Comparison of ENCODE assay signal across 8 cellular contexts in the genomic region with DNA sequence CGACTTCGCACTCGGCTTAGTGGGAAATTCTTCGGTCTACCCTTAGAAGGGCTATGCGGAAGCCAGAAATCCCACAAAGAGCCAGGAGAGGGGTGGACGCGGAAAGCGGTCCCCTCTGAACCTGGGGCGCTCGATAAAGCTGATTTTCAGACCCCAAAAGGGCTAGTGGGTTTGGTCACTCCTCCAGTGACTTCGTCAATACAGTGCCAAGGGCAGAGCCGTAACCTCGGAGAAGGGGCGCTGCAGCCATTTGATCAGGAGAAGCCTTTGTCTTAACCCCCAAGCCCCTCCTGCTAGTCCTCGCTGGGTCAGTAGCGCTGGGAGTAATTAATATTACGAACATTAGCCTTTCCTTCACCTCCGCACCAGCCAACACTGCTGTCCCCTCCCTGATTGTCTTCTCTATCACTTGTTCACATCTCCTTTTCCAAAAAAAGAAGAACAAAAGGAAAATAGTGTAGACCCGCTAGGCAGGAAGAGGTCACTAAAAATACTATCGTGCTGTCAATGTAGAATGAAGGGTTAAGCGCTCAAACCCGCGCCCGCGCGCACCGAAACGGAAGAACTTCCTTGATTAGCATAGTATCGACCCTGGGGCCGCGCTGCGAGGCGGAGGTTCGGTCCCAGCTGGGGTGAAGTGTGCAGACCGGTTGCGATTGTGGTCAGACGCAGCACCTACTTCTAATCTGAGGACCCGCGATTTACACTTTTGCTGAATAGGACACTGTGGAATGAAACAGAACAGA.
DNase-seq lines count a peak whose midpoint lies in the region; ATAC-seq lines count a peak whose summit lies in the region.

No MANE protein-coding gene starts in this region.

- no peaks in the 10 kb centered on the region for H3K9me3 ChIP-seq in esophagus (ENCODE audit: control insufficient read depth in 2 of 2, insufficient read depth in 1 of 2, low read depth in 1 of 2, low read length in 1 of 2)

- peak overlapping the region; percentile 64 to 66 for H3K4me3 ChIP-seq in esophagus (ENCODE audit: low read depth in 1 of 2, low read length in 2 of 2)

- peak; percentile 22 for ATAC-seq in HG02610 (IDR thresholded peaks at IDR 0.05; ENCODE audit: unreplicated experiment)
- ATAC-seq in stimulated activated naive CD8-positive, alpha-beta T cell treated with anti-CD3 and anti-CD28 coated beads, Interleukin-15, amount 100 ng/mL, for 72 hours: peak; percentile 68
- no peak for ATAC-seq in GM18861 (IDR thresholded peaks at IDR 0.05; ENCODE audit: unreplicated experiment)

- peaks cover 39% of the 10 kb centered on the region for H3K4me1 Mint-ChIP-seq in stimulated activated naive CD8-positive, alpha-beta T cell treated with anti-CD3 and anti-CD28 coated beads, Interleukin-15, amount 100 ng/mL, for 72 hours

- no peaks in the 10 kb centered on the region for H3K36me3 ChIP-seq in esophagus (ENCODE audit: control insufficient read depth in 2 of 2, insufficient read depth in 2 of 2, low read length in 1 of 2)

- peak overlapping the region; percentile 91 to 93 for H3K4me3 Mint-ChIP-seq in stimulated activated naive CD8-positive, alpha-beta T cell treated with anti-CD3 and anti-CD28 coated beads, Interleukin-15, amount 100 ng/mL, for 72 hours

- in situ Hi-C loops in G401 (cut with HindIII; ENCODE audit: low sequenced_read_pairs): no loop called here

- no peak overlapping the region for H3K27ac Mint-ChIP-seq in stimulated activated naive CD8-positive, alpha-beta T cell treated with anti-CD3 and anti-CD28 coated beads, Interleukin-15, amount 100 ng/mL, for 72 hours

- H3K27me3 Mint-ChIP-seq in stimulated activated naive CD8-positive, alpha-beta T cell treated with anti-CD3 and anti-CD28 coated beads, Interleukin-15, amount 100 ng/mL, for 72 hours: peaks cover 16% of the 10 kb centered on the region

- peaks cover 2 to 7% of the 10 kb centered on the region in 2 donors for H3K4me1 ChIP-seq in esophagus (ENCODE audit: control insufficient read depth in 2 of 2, insufficient read depth in 2 of 2, low read length in 1 of 2)

- peaks cover 2 to 5% of the 10 kb centered on the region in 2 donors for H3K27me3 ChIP-seq in esophagus (ENCODE audit: control insufficient read depth in 1 of 2, insufficient read depth in 2 of 2, low read length in 2 of 2)

- peaks cover 0 to 5% of the 10 kb centered on the region in 2 donors for H3K9me3 Mint-ChIP-seq in stimulated activated naive CD8-positive, alpha-beta T cell treated with anti-CD3 and anti-CD28 coated beads, Interleukin-15, amount 100 ng/mL, for 72 hours

- H3K27ac ChIP-seq in esophagus (ENCODE audit: low read depth in 2 of 2, low read length in 1 of 2): peak overlapping the region in 1 of 2 donors; percentile 42

- WGBS in esophagus, 2 donors: 0 to 1% methylated on average over 39 of the region's 39 CpGs

- DNase-seq in G401 (ENCODE audit: low spot score) (peak; percentile 24), NCI-H510A (lab: John Stamatoyannopoulos, UW) (peak; percentile 77), activated T-cell treated with anti-CD3 and anti-CD28 coated beads for 48 hours (ENCODE audit: low read depth) (peak; percentile 49), myocyte (ENCODE audit: low read depth) (peak; percentile 31)
- DNase-seq in stimulated activated naive CD8-positive, alpha-beta T cell treated with anti-CD3 and anti-CD28 coated beads, Interleukin-15, amount 100 ng/mL, for 72 hours: peak; percentile 34 to 71

Comparison
In these comparisons a context has a peak if more than half of its experiments do, and no peak if none do; other contexts are left out.
1. DNase-seq: peak in every context shown above with its lines; median percentile 77 in NCI-H510A; 52 in stimulated activated naive CD8-positive, alpha-beta T cell treated with anti-CD3 and anti-CD28 coated beads, Interleukin-15, amount 100 ng/mL, for 72 hours; 49 in activated T-cell treated with anti-CD3 and anti-CD28 coated beads for 48 hours; 31 in myocyte; 24 in G401.